23 cellular contexts compared by ENCODE assay signal in the genomic region with DNA sequence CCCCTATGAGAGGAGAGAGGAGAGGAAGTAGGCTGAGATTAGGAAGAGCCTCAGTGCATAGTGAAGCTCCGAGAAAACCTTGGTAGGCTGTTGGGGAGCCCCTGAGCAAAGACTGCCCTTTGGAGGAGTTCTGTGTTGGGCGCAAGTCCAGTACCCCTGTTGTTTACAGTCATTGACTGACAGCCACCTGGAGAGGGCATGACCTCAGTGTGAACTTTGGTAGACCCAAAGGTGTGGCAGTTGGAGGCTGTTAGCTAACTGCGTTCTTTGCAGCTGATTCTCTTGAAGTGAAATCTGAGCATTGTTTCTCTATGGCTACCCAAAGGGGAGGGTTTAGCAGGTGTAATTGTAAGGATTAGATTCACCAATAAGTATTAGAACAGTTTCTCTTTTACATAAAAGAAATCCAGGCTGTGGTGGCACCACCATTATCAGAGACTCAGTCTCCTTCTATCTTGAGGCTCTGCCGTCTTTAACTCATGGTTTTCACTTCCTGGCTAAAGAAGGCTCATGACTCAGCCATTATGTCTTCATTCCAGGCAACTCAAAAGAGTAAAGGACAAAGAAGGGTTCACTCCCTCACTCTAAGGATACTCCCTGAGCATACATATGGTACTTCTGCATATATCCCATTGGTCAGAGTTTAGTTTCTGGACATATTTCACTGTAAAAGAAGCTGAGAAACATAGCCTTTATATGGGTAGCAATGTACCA. TPM values are rescaled to one million over a fixed set of nuclear protein-coding genes. Genes with fewer than 3 reads are reported as not detected.
DNase-seq lines count a peak whose midpoint lies in the region; ATAC-seq and TF ChIP-seq lines count a peak whose summit lies in the region.
"Had no signal": no experiment of that assay in that cellular context is flagged by ENCODE, and none has a peak within 500 bp of the region (broad histone marks: within the 10 kb centered on the region; RNA-seq: fewer than 3 reads in every experiment).

No MANE protein-coding gene starts in this region.

- peak overlapping the region; percentile 83 for H3K27ac Mint-ChIP-seq in HFFc6
- H3K27ac Mint-ChIP-seq: activated CD4-positive, alpha-beta T cell treated with anti-CD3 and anti-CD28 coated beads, Interleukin-2, amount 10 ng/mL, durations not matched to agents 7 days and 5 days; CD4-positive, alpha-beta T cell; effector memory CD8-positive, alpha-beta T cell; stimulated activated naive CD8-positive, alpha-beta T cell treated with anti-CD3 and anti-CD28 coated beads, Interleukin-15, Interleukin-2, amounts not matched to agents 100 ng/mL and 50 ng/mL, for 24 hours had no signal

- no peaks in the 10 kb centered on the region for H3K27me3 Mint-ChIP-seq in HFFc6 (ENCODE audit: insufficient read depth)
- H3K27me3 Mint-ChIP-seq: CD4-positive, alpha-beta T cell had no signal

- H3K27ac ChIP-seq in esophagus squamous epithelium = peak overlapping the region in 3 of 4 donors; percentile 63 to 80 (median 68)
- H3K27ac ChIP-seq: gastroesophageal sphincter, uterus had no signal

- ATAC-seq in HG03159 (IDR thresholded peaks at IDR 0.05; ENCODE audit: unreplicated experiment) = no peak
- ATAC-seq: effector memory CD8-positive, alpha-beta T cell; gastroesophageal sphincter; left ventricle myocardium superior had no signal

- peaks cover 30% of the 10 kb centered on the region for H3K4me1 Mint-ChIP-seq in HFFc6 (ENCODE audit: low read depth)
- H3K4me1 Mint-ChIP-seq: activated CD4-positive, alpha-beta T cell treated with anti-CD3 and anti-CD28 coated beads, Interleukin-2, amount 10 ng/mL, durations not matched to agents 7 days and 5 days had no signal

- no peak for TF ChIP-seq POLR2A in esophagus squamous epithelium (IDR thresholded peaks at IDR 0.05)

- no peak overlapping the region for H3K4me3 Mint-ChIP-seq in HFFc6
- H3K4me3 Mint-ChIP-seq: activated CD4-positive, alpha-beta T cell treated with anti-CD3 and anti-CD28 coated beads, Interleukin-2, amount 10 ng/mL, durations not matched to agents 7 days and 5 days; CD4-positive, alpha-beta T cell; effector memory CD8-positive, alpha-beta T cell; stimulated activated naive CD8-positive, alpha-beta T cell treated with anti-CD3 and anti-CD28 coated beads, Interleukin-15, Interleukin-2, amounts not matched to agents 100 ng/mL and 50 ng/mL, for 24 hours had no signal

- H3K36me3 Mint-ChIP-seq in HFFc6 (ENCODE audit: low read depth) = no peaks in the 10 kb centered on the region

- H3K4me1 ChIP-seq in esophagus squamous epithelium = peaks cover 0 to 27% (median 0%) of the 10 kb centered on the region in 3 donors
- peaks cover 14% of the 10 kb centered on the region for H3K4me1 ChIP-seq in mucosa of stomach (ENCODE audit: control insufficient read depth, insufficient read depth, low read length)
- H3K4me1 ChIP-seq: uterus had no signal

- H3K9me3 ChIP-seq in esophagus squamous epithelium = no peaks in the 10 kb centered on the region
- H3K9me3 ChIP-seq in mucosa of stomach (ENCODE audit: control insufficient read depth, low read length) = no peaks in the 10 kb centered on the region
- H3K9me3 ChIP-seq: gastroesophageal sphincter, uterus had no signal

- H3K27me3 ChIP-seq in esophagus squamous epithelium = no peaks in the 10 kb centered on the region
- H3K27me3 ChIP-seq in mucosa of stomach (ENCODE audit: control insufficient read depth, insufficient read depth, low read length) = no peaks in the 10 kb centered on the region
- H3K27me3 ChIP-seq: gastroesophageal sphincter, uterus had no signal

- no peaks in the 10 kb centered on the region for H3K9me3 Mint-ChIP-seq in HFFc6
- H3K9me3 Mint-ChIP-seq: activated CD4-positive, alpha-beta T cell treated with anti-CD3 and anti-CD28 coated beads, Interleukin-2, amount 10 ng/mL, durations not matched to agents 7 days and 5 days; CD4-positive, alpha-beta T cell; effector memory CD8-positive, alpha-beta T cell; stimulated activated naive CD8-positive, alpha-beta T cell treated with anti-CD3 and anti-CD28 coated beads, Interleukin-15, Interleukin-2, amounts not matched to agents 100 ng/mL and 50 ng/mL, for 24 hours had no signal

- TF ChIP-seq CTCF in HFFc6 (IDR thresholded peaks at IDR 0.05) = no peak
- TF ChIP-seq CTCF in esophagus squamous epithelium (IDR thresholded peaks at IDR 0.05) = no peak

- H3K36me3 ChIP-seq in esophagus squamous epithelium (peaks cover 0 to 6% (median 0%) of the 10 kb centered on the region in 3 donors), mucosa of stomach (ENCODE audit: control insufficient read depth, insufficient read depth, low read length) (no peaks in the 10 kb centered on the region)
- H3K36me3 ChIP-seq: uterus had no signal

- peak overlapping the region; percentile 16 for H3K9ac ChIP-seq in mucosa of stomach (ENCODE audit: low read length)

- 75 to 84% methylated on average over 4 of the region's 4 CpGs for WGBS in esophagus squamous epithelium, 2 donors

- peak; percentile 24 for DNase-seq in HFFc6
- DNase-seq in RPMI8226 = peak; percentile 74
- DNase-seq in esophagus squamous epithelium (lab: John Stamatoyannopoulos, UW) = no peak
- no peak for DNase-seq in HT-29 (ENCODE audit: low spot score)
- no peak for DNase-seq in SIG-M5 treated with dmso at 0.1 percent for 504 hours (lab: John Stamatoyannopoulos, UW; ENCODE audit: unreplicated experiment)
- DNase-seq in NCI-H748 treated with DMSO at 0.1 percent for 48 hours (lab: John Stamatoyannopoulos, UW) = no peak
- DNase-seq: activated CD4-positive, alpha-beta T cell treated with anti-CD3 and anti-CD28 coated beads, Interleukin-2, amount 10 ng/mL, durations not matched to agents 7 days and 5 days; activated CD8-positive, alpha-beta memory T cell treated with anti-CD3 and anti-CD28 coated beads, Interleukin-2, amount 50 U/mL, for 4 hours; activated gamma-delta T cell treated with Interleukin-2 at 50 U/mL for 16 hours; amygdala; CD4-positive, alpha-beta T cell; effector memory CD8-positive, alpha-beta T cell; KBM-7; left ventricle myocardium superior; NCI-H1436 treated with DMSO at 0.1 percent for 48 hours; NCI-H345; NK-92 treated with Interleukin-12 subunit alpha and Interleukin-12 subunit beta, amount 100 ng/mL, for 24 hours; stimulated activated CD4-positive, alpha-beta T cell treated with anti-CD3 and anti-CD28 coated beads, Interleukin-2, amount 100 ng/mL, for 24 hours; uterus had no signal

- intact Hi-C loops in esophagus squamous epithelium (cut with DNase I) = no loop called here

- no peak overlapping the region for H3K4me3 ChIP-seq in esophagus squamous epithelium
- no peak overlapping the region for H3K4me3 ChIP-seq in mucosa of stomach (ENCODE audit: low read length)
- H3K4me3 ChIP-seq: gastroesophageal sphincter, uterus had no signal

RNA-seq across cellular contexts. Expression of a gene that starts 33.5 kb away (rescaled TPM):
- total RNA-seq in HFFc6 (2021; fragmentation: NEBNext Ultra II Directional; extraction: Animal tissue kit (Norgen Biotek cat#: 25700)) = 1 to 10 TPM; 1.5 to 3.0 (median 1.6) TPM
- 10 to 100 TPM; 45.7 to 84.9 (median 61.1) TPM for total RNA-seq in esophagus squamous epithelium
- 160 and 175 TPM in 2 replicates for total RNA-seq in HT-29 (2014; rRNA removed; shearing (Covaris generic))
- total RNA-seq: CD4-positive, alpha-beta T cell had no signal

Comparison
In these comparisons a context has a peak if more than half of its experiments do, and no peak if none do; other contexts are left out.
1. DNase-seq: peak in HFFc6 (single experiment) and RPMI8226 (single experiment); none in esophagus squamous epithelium (single experiment), HT-29 (single experiment), SIG-M5 treated with dmso at 0.1 percent for 504 hours (single experiment) and NCI-H748 treated with DMSO at 0.1 percent for 48 hours (single experiment).
2. RNA of a gene that starts 33.5 kb away (total RNA-seq): 160 to 175 TPM in HT-29 and 45.7 to 84.9 TPM in esophagus squamous epithelium; 1.5 to 3.0 TPM in HFFc6; every median in the first group is over 10 times any median in the second.